In genomic region chr18:72672364-72673151, GRCh38 we compare ENCODE assay signal across 8 cellular contexts.
DNase-seq lines count a peak whose midpoint lies in the region; ATAC-seq and TF ChIP-seq lines count a peak whose summit lies in the region.

No MANE protein-coding gene starts in this region.

- H3K9me3 Mint-ChIP-seq in activated CD8-positive, alpha-beta T cell treated with anti-CD3 and anti-CD28 coated beads for 36 hours: no peaks in the 10 kb centered on the region
- H3K9me3 Mint-ChIP-seq in activated CD8-positive, alpha-beta T cell treated with anti-CD3 and anti-CD28 coated beads, Interleukin-2, amount 10 ng/mL, durations not matched to agents 7 days and 5 days (ENCODE audit: insufficient read depth): no peaks in the 10 kb centered on the region
- H3K9me3 Mint-ChIP-seq in CD8-positive, alpha-beta memory T cell: peaks cover 0 to 13% (median 7%) of the 10 kb centered on the region in 5 donors

- H3K36me3 ChIP-seq in SK-N-SH (replicated peaks in 1 of 2; ENCODE audit: control insufficient read depth in 1 of 2, insufficient read depth in 2 of 2, low read length in 1 of 2): no peaks in the 10 kb centered on the region
- H3K36me3 ChIP-seq in testis (ENCODE audit: low read depth, missing control alignments): no peaks in the 10 kb centered on the region
- no peaks in the 10 kb centered on the region for H3K36me3 ChIP-seq in CD8-positive, alpha-beta memory T cell (ENCODE audit: insufficient read depth, low read length)

- DNase-seq in activated CD8-positive, alpha-beta T cell treated with anti-CD3 and anti-CD28 coated beads for 36 hours: peak; percentile 32
- no peak for DNase-seq in activated CD8-positive, alpha-beta T cell treated with anti-CD3 and anti-CD28 coated beads, Interleukin-2, amount 10 ng/mL, durations not matched to agents 7 days and 5 days
- DNase-seq in SK-N-SH: peak; percentile 60
- peak; percentile 6 to 22 for DNase-seq in foreskin fibroblast
- peak; percentile 35 for DNase-seq in testis
- no peak for DNase-seq in CD8-positive, alpha-beta memory T cell

- peak; percentile 69 for TF ChIP-seq CTCF in activated CD8-positive, alpha-beta T cell treated with anti-CD3 and anti-CD28 coated beads for 36 hours (IDR thresholded peaks at IDR 0.05)
- TF ChIP-seq CTCF in SK-N-SH (IDR thresholded peaks at IDR 0.05) (peak; percentile 81), foreskin fibroblast (IDR thresholded peaks at IDR 0.05; ENCODE audit: low read depth, low read length) (peak; percentile 47), testis (IDR thresholded peaks at IDR 0.05) (peak; percentile 51 to 66 (median 61))

- TF ChIP-seq EP300 in Ishikawa (IDR thresholded peaks at IDR 0.05; ENCODE audit: borderline replicate concordance) (no peak), SK-N-SH (IDR thresholded peaks at IDR 0.05; ENCODE audit: borderline replicate concordance in 1 of 2, low read depth in 1 of 2, low read length in 1 of 2) (no peak)

- H4K20me1 ChIP-seq in SK-N-SH (ENCODE audit: insufficient read depth): no peaks in the 10 kb centered on the region

- no peak overlapping the region for H3K27ac Mint-ChIP-seq in activated CD8-positive, alpha-beta T cell treated with anti-CD3 and anti-CD28 coated beads for 36 hours
- no peak overlapping the region for H3K27ac Mint-ChIP-seq in activated CD8-positive, alpha-beta T cell treated with anti-CD3 and anti-CD28 coated beads, Interleukin-2, amount 10 ng/mL, durations not matched to agents 7 days and 5 days
- H3K27ac Mint-ChIP-seq in CD8-positive, alpha-beta memory T cell: no peak overlapping the region

- H3K4me2 ChIP-seq in SK-N-SH: no peak overlapping the region

- H3K4me1 ChIP-seq in SK-N-SH (ENCODE audit: control insufficient read depth in 1 of 2, insufficient read depth in 2 of 2, low read depth in 1 of 2, low read length in 1 of 2) (no peaks in the 10 kb centered on the region), testis (peaks cover 3% of the 10 kb centered on the region)
- H3K4me1 ChIP-seq in CD8-positive, alpha-beta memory T cell (ENCODE audit: insufficient read depth, low read length): no peaks in the 10 kb centered on the region

- H2AFZ ChIP-seq in SK-N-SH (ENCODE audit: low read depth): no peak overlapping the region

- H3K4me1 Mint-ChIP-seq in activated CD8-positive, alpha-beta T cell treated with anti-CD3 and anti-CD28 coated beads for 36 hours (ENCODE audit: low read depth): no peaks in the 10 kb centered on the region
- H3K4me1 Mint-ChIP-seq in activated CD8-positive, alpha-beta T cell treated with anti-CD3 and anti-CD28 coated beads, Interleukin-2, amount 10 ng/mL, durations not matched to agents 7 days and 5 days (ENCODE audit: low read depth): no peaks in the 10 kb centered on the region
- H3K4me1 Mint-ChIP-seq in CD8-positive, alpha-beta memory T cell: no peaks in the 10 kb centered on the region

- no peak overlapping the region for H3K27ac ChIP-seq in SK-N-SH (ENCODE audit: low read depth in 2 of 2, low read length in 1 of 2)
- H3K27ac ChIP-seq in testis: no peak overlapping the region
- no peak overlapping the region for H3K27ac ChIP-seq in CD8-positive, alpha-beta memory T cell (ENCODE audit: low read depth, low read length)

- H3K4me3 ChIP-seq in SK-N-SH (ENCODE audit: low read depth in 2 of 2, low read length in 1 of 2) (peak overlapping the region in 1 of 2 experiments; percentile 46; a peak in 1 of 4 replicates), foreskin fibroblast (ENCODE audit: low read depth in 1 of 2, low read length in 2 of 2) (no peak overlapping the region), testis (no peak overlapping the region)
- no peak overlapping the region for H3K4me3 ChIP-seq in CD8-positive, alpha-beta memory T cell (ENCODE audit: low read length)

- intact Hi-C loops in activated CD8-positive, alpha-beta T cell treated with anti-CD3 and anti-CD28 coated beads for 36 hours (cut with micrococcal nuclease): no loop called here
- intact Hi-C loops in testis (cut with DNase I; ENCODE audit: low total_unique reads): no loop called here

- no peaks in the 10 kb centered on the region for H3F3A ChIP-seq in SK-N-SH (replicated peaks; ENCODE audit: insufficient read depth)

- no peaks in the 10 kb centered on the region for H3K27me3 Mint-ChIP-seq in activated CD8-positive, alpha-beta T cell treated with anti-CD3 and anti-CD28 coated beads for 36 hours
- peaks cover 2% of the 10 kb centered on the region for H3K27me3 Mint-ChIP-seq in activated CD8-positive, alpha-beta T cell treated with anti-CD3 and anti-CD28 coated beads, Interleukin-2, amount 10 ng/mL, durations not matched to agents 7 days and 5 days (ENCODE audit: low read depth)
- no peaks in the 10 kb centered on the region for H3K27me3 Mint-ChIP-seq in CD8-positive, alpha-beta memory T cell

- no peak overlapping the region for H3K9ac ChIP-seq in SK-N-SH

- H3K79me2 ChIP-seq in SK-N-SH (ENCODE audit: insufficient read depth): no peaks in the 10 kb centered on the region

- no peaks in the 10 kb centered on the region for H3K9me3 ChIP-seq in SK-N-SH
- no peaks in the 10 kb centered on the region for H3K9me3 ChIP-seq in testis
- H3K9me3 ChIP-seq in CD8-positive, alpha-beta memory T cell (ENCODE audit: low read length): no peaks in the 10 kb centered on the region

- CTCF ChIA-PET in activated CD8-positive, alpha-beta T cell treated with anti-CD3 and anti-CD28 coated beads for 36 hours (lab: Charles Lee): interaction anchor here (0.9 to 3.0 kb wide), 4 partner anchors 10 to 165 kb away, joined by 3 to 16 read pairs (median 8); no protein-coding TSS in a partner anchor
- CTCF ChIA-PET in activated CD8-positive, alpha-beta T cell treated with anti-CD3 and anti-CD28 coated beads, Interleukin-2, amount 10 ng/mL, durations not matched to agents 7 days and 5 days (lab: Charles Lee): interaction anchor here (1.0 to 2.1 kb wide), 3 partner anchors 10 to 19 kb away, joined by 3 to 8 read pairs (median 4); no protein-coding TSS in a partner anchor
- CTCF ChIA-PET in SK-N-SH (lab: Yijun Ruan, JAX): interaction anchor here (0.9 to 4.4 kb wide), 11 partner anchors 10 to 32 kb away, joined by 3 to 41 read pairs (median 8); no protein-coding TSS in a partner anchor
- CTCF ChIA-PET in CD8-positive, alpha-beta memory T cell (lab: Charles Lee): no interaction called here

- H3K9me2 ChIP-seq in SK-N-SH: no peaks in the 10 kb centered on the region

- no peak for TF ChIP-seq POLR2A in testis (IDR thresholded peaks at IDR 0.05)

- H3K4me3 Mint-ChIP-seq in activated CD8-positive, alpha-beta T cell treated with anti-CD3 and anti-CD28 coated beads for 36 hours: no peak overlapping the region
- H3K4me3 Mint-ChIP-seq in activated CD8-positive, alpha-beta T cell treated with anti-CD3 and anti-CD28 coated beads, Interleukin-2, amount 10 ng/mL, durations not matched to agents 7 days and 5 days: no peak overlapping the region
- no peak overlapping the region for H3K4me3 Mint-ChIP-seq in CD8-positive, alpha-beta memory T cell

- POLR2A ChIA-PET in activated CD8-positive, alpha-beta T cell treated with anti-CD3 and anti-CD28 coated beads for 36 hours (lab: Charles Lee): no interaction called here
- POLR2A ChIA-PET in activated CD8-positive, alpha-beta T cell treated with anti-CD3 and anti-CD28 coated beads, Interleukin-2, amount 10 ng/mL, durations not matched to agents 7 days and 5 days (lab: Charles Lee): no interaction called here
- POLR2A ChIA-PET in SK-N-SH (lab: Yijun Ruan, JAX): no interaction called here
- POLR2A ChIA-PET in CD8-positive, alpha-beta memory T cell (lab: Charles Lee): no interaction called here

- H3K27me3 ChIP-seq in SK-N-SH (ENCODE audit: insufficient read depth) (no peaks in the 10 kb centered on the region), testis (no peaks in the 10 kb centered on the region)
- no peaks in the 10 kb centered on the region for H3K27me3 ChIP-seq in CD8-positive, alpha-beta memory T cell (ENCODE audit: insufficient read depth, low read length, poor library complexity, severe bottlenecking)

- ATAC-seq in activated CD8-positive, alpha-beta T cell treated with anti-CD3 and anti-CD28 coated beads for 36 hours: peak; percentile 60
- ATAC-seq in activated CD8-positive, alpha-beta T cell treated with anti-CD3 and anti-CD28 coated beads, Interleukin-2, amount 10 ng/mL, durations not matched to agents 7 days and 5 days: no peak
- peak; percentile 60 for ATAC-seq in GM21528 (IDR thresholded peaks at IDR 0.05; ENCODE audit: low FRiP score, unreplicated experiment)

- WGBS in SK-N-SH (ENCODE audit: low lambda C conversion rate): 30% methylated on average over 9 of the region's 9 CpGs
- 55 to 58% methylated on average over 9 of the region's 9 CpGs for WGBS in testis, 2 donors

- TF ChIP-seq RAD21 in Ishikawa (IDR thresholded peaks at IDR 0.05; ENCODE audit: low read depth) (peak; percentile 66), SK-N-SH (IDR thresholded peaks at IDR 0.05; ENCODE audit: low read length) (peak; percentile 78)

- H3K36me3 Mint-ChIP-seq in activated CD8-positive, alpha-beta T cell treated with anti-CD3 and anti-CD28 coated beads for 36 hours (ENCODE audit: low read depth): no peaks in the 10 kb centered on the region
- no peaks in the 10 kb centered on the region for H3K36me3 Mint-ChIP-seq in activated CD8-positive, alpha-beta T cell treated with anti-CD3 and anti-CD28 coated beads, Interleukin-2, amount 10 ng/mL, durations not matched to agents 7 days and 5 days (ENCODE audit: low read depth)
- no peaks in the 10 kb centered on the region for H3K36me3 Mint-ChIP-seq in CD8-positive, alpha-beta memory T cell

TF ChIP-seq in Ishikawa, 13 proteins besides CTCF, POLR2A, EP300 and RAD21 (continues in another document):
- TF ChIP-seq YY1 (IDR thresholded peaks at IDR 0.05; ENCODE audit: low read depth): no peak
- TF ChIP-seq TEAD4 (IDR thresholded peaks at IDR 0.05): no peak
- TF ChIP-seq ZBTB7A (IDR thresholded peaks at IDR 0.05; ENCODE audit: low read depth): no peak
- no peak for TF ChIP-seq CEBPB (IDR thresholded peaks at IDR 0.05)
- no peak for TF ChIP-seq CREB1 (IDR thresholded peaks at IDR 0.05; ENCODE audit: low read depth)

TF ChIP-seq in SK-N-SH, 30 proteins besides CTCF, POLR2A, EP300 and RAD21 (continues in another document):
- TF ChIP-seq SMC3 (IDR thresholded peaks at IDR 0.05; ENCODE audit: low read depth, low read length): peak; percentile 39; the same call in 1 of the 2 replicates

Comparison
In these comparisons a context has a peak if more than half of its experiments do, and no peak if none do; other contexts are left out.
1. DNase-seq: peak in activated CD8-positive, alpha-beta T cell treated with anti-CD3 and anti-CD28 coated beads for 36 hours (single experiment), SK-N-SH (single experiment), foreskin fibroblast (2 of 2) and testis (single experiment); none in activated CD8-positive, alpha-beta T cell treated with anti-CD3 and anti-CD28 coated beads, Interleukin-2, amount 10 ng/mL, durations not matched to agents 7 days and 5 days (single experiment) and CD8-positive, alpha-beta memory T cell (0 of 5).
2. Peak in every context shown above with its lines, with median percentiles within 50 percentile points of each other: CTCF ChIP-seq.